ENCODE assay signal across 8 cellular contexts in the genomic region with DNA sequence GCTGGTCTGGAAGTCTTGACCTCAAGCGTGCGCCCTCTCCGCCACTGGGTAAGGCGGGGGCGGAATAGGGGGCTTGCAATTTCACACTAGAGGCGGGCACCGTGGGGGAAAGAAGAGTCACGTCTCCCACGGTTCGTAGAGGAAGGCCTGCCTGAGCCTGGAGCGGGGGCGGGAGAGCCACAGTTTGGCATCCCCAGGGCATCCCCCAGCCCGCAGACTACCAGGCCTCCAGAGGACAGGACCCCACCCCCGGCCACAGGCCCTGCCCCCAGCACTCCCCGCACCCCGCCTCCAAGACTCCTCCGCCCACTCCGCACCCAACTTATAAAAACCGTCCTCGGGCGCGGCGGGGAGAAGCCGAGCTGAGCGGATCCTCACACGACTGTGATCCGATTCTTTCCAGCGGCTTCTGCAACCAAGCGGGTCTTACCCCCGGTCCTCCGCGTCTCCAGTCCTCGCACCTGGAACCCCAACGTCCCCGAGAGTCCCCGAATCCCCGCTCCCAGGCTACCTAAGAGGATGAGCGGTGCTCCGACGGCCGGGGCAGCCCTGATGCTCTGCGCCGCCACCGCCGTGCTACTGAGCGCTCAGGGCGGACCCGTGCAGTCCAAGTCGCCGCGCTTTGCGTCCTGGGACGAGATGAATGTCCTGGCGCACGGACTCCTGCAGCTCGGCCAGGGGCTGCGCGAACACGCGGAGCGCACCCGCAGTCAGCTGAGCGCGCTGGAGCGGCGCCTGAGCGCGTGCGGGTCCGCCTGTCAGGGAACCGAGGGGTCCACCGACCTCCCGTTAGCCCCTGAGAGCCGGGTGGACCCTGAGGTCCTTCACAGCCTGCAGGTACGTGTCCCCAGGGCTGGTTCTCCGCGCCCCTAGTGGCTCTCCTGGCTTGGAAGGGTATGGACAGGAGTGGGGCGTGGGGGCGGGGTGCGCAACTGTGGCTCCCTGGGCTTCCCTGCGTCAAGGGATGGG. TPM values are rescaled to one million over a fixed set of nuclear protein-coding genes. Genes with fewer than 3 reads are reported as not detected.
A peak's percentile ranks its signal among the peaks of the same experiment; 100 is the strongest.
DNase-seq lines count a peak whose midpoint lies in the region; ATAC-seq, FAIRE-seq and TF ChIP-seq lines count a peak whose summit lies in the region.

A gene with protein sequence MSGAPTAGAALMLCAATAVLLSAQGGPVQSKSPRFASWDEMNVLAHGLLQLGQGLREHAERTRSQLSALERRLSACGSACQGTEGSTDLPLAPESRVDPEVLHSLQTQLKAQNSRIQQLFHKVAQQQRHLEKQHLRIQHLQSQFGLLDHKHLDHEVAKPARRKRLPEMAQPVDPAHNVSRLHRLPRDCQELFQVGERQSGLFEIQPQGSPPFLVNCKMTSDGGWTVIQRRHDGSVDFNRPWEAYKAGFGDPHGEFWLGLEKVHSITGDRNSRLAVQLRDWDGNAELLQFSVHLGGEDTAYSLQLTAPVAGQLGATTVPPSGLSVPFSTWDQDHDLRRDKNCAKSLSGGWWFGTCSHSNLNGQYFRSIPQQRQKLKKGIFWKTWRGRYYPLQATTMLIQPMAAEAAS (plus strand): TSS at position 353 of the 969 bp plus-strand sequence. CDS start 167 bp downstream, at position 520.

- 0 out of 2 replicates have a peak within 1 kb of the TSS, but pooled peaks have one; percentile 39 for H2BK12ac ChIP-seq in H1 (ENCODE audit: low read depth, low read length)

- H4K20me1 ChIP-seq in H1 (replicated peaks in 1 of 2; ENCODE audit: control insufficient read depth in 1 of 2, insufficient read depth in 2 of 2, low read length in 2 of 2) = no peaks in the 10 kb centered on the region

- peak within 1 kb of the TSS; percentile 65 for H4K8ac ChIP-seq in H1 (ENCODE audit: extremely low read depth, insufficient read depth, low read length)

- H2BK15ac ChIP-seq in H1 (ENCODE audit: low read length) = no peak within 1 kb of the TSS

- peaks cover 0 to 15% (median 8%) of the 10 kb centered on the region in 4 experiments; a peak in 6 of 7 replicates for H3K4me1 ChIP-seq in H1 (replicated peaks in 1 of 4; ENCODE audit: control insufficient read depth in 3 of 4, insufficient read depth in 4 of 4, low read length in 3 of 4)

- H3K27me3 ChIP-seq in H1 (replicated peaks in 1 of 4; ENCODE audit: control insufficient read depth in 3 of 4, extremely low read depth in 1 of 4, insufficient read depth in 3 of 4, low read length in 3 of 4) = peaks cover 0 to 26% (median 18%) of the 10 kb centered on the region in 4 experiments; a peak in 6 of 7 replicates

- no peak for TF ChIP-seq CTCF in activated CD8-positive, alpha-beta T cell treated with anti-CD3 and anti-CD28 coated beads for 36 hours (IDR thresholded peaks at IDR 0.05)
- peak in 1 of 3 experiments; percentile 11; a peak in 1 of 4 replicates for TF ChIP-seq CTCF in H1 (IDR thresholded peaks at IDR 0.05; ENCODE audit: control extremely low read depth in 1 of 3, insufficient read depth in 1 of 3, low read depth in 1 of 3, low read length in 3 of 3)

- H4K5ac ChIP-seq in H1 (ENCODE audit: insufficient read length, low read depth, low read length) = peak within 1 kb of the TSS; percentile 3

- TF ChIP-seq EP300 in H1 (IDR thresholded peaks at IDR 0.05; ENCODE audit: borderline replicate concordance in 1 of 2, low read depth in 2 of 2, low read length in 2 of 2) = no peak

- H3K4me3 ChIP-seq in H1 (ENCODE audit: extremely low read depth in 1 of 4, insufficient read depth in 2 of 4, low read depth in 3 of 4, low read length in 4 of 4) = peak within 1 kb of the TSS; percentile 49 to 69 (median 58)

- peak within 1 kb of the TSS; percentile 44 for H2BK120ac ChIP-seq in H1 (replicated peaks; ENCODE audit: low read depth, low read length)

- no peak within 1 kb of the TSS for H3K14ac ChIP-seq in H1 (ENCODE audit: insufficient read length)

- H4K91ac ChIP-seq in H1 (replicated peaks; ENCODE audit: insufficient read length, low read length) = no peak within 1 kb of the TSS

- CTCF ChIA-PET in activated CD8-positive, alpha-beta T cell treated with anti-CD3 and anti-CD28 coated beads for 36 hours (lab: Charles Lee) = interaction anchor here (1.4 to 8.3 kb wide), 3 partner anchors 11 to 49 kb away, joined by 4 to 67 read pairs (median 5); a partner anchor contains a TSS
- CTCF ChIA-PET in H1 (lab: Charles Lee; ENCODE audit: partially characterized antibody) = interaction anchor here (0.7 to 5.6 kb wide), 13 partner anchors 10 to 215 kb away, joined by 3 to 57 read pairs (median 5); a partner anchor contains a TSS

- H3K18ac ChIP-seq in H1 (ENCODE audit: extremely low read depth, low read length) = peak within 1 kb of the TSS; percentile 9

- peaks cover 50% of the 10 kb centered on the region for H3K27me3 Mint-ChIP-seq in activated CD8-positive, alpha-beta T cell treated with anti-CD3 and anti-CD28 coated beads for 36 hours

- 0 out of 2 replicates have a peak within 1 kb of the TSS, but pooled peaks have one; percentile 16 for H2BK5ac ChIP-seq in H1 (ENCODE audit: low read depth, low read length)

- intact Hi-C loops in activated CD8-positive, alpha-beta T cell treated with anti-CD3 and anti-CD28 coated beads for 36 hours (cut with micrococcal nuclease) = no loop called here

- peak in 1 of 2 experiments; percentile 65; a peak in 2 of 3 replicates for TF ChIP-seq POLR2A in H1 (IDR thresholded peaks at IDR 0.05; ENCODE audit: control extremely low read depth in 1 of 2, low read depth in 2 of 2, low read length in 2 of 2)

- H3K36me3 ChIP-seq in H1 (ENCODE audit: control insufficient read depth in 2 of 4, insufficient read depth in 4 of 4, low read length in 3 of 4) = no peaks in the 10 kb centered on the region

- H3K36me3 Mint-ChIP-seq in activated CD8-positive, alpha-beta T cell treated with anti-CD3 and anti-CD28 coated beads for 36 hours (ENCODE audit: low read depth) = peaks cover 12% of the 10 kb centered on the region

- WGBS in H1 (ENCODE audit: extremely low coverage in 1 of 2, insufficient coverage in 1 of 2, insufficient read length in 1 of 2, insufficient replicate concordance in 2 of 2, low coverage in 1 of 2, low lambda C conversion rate in 2 of 2, missing lambda C conversion rate in 1 of 2), 2 experiments = 3% methylated on average over 61 of the region's 81 CpGs; no CpG with 5 or more reads in 1 of the 2 experiments

- peaks cover 18% of the 10 kb centered on the region; the same call in 1 of the 2 replicates for H3K23me2 ChIP-seq in H1 (ENCODE audit: low read depth, low read length)

- H2BK20ac ChIP-seq in H1 (ENCODE audit: low read length) = 0 out of 2 replicates have a peak within 1 kb of the TSS, but pooled peaks have one; percentile 1

- POLR2A ChIA-PET in activated CD8-positive, alpha-beta T cell treated with anti-CD3 and anti-CD28 coated beads for 36 hours (lab: Charles Lee) = interaction anchor here (1.0 to 1.2 kb wide), 4 partner anchors 9 to 119 kb away, joined by 3 to 4 read pairs (median 4); no protein-coding TSS in a partner anchor
- POLR2A ChIA-PET in H1 (lab: Charles Lee; ENCODE audit: partially characterized antibody) = interaction anchor here (0.8 to 9.2 kb wide), 9 partner anchors 10 to 103 kb away, joined by 3 to 71 read pairs (median 4); a partner anchor contains a TSS

- H3K27ac Mint-ChIP-seq in activated CD8-positive, alpha-beta T cell treated with anti-CD3 and anti-CD28 coated beads for 36 hours = peak within 1 kb of the TSS; percentile 76

- H3K9me3 ChIP-seq in H1 (ENCODE audit: insufficient read depth in 2 of 2, low read depth in 1 of 2, low read length in 1 of 2) = no peaks in the 10 kb centered on the region

- TF ChIP-seq RAD21 in H1 (IDR thresholded peaks at IDR 0.05 in 1 of 2, conservative IDR thresholded peaks at IDR 0.05 in 1 of 2; ENCODE audit: low read depth in 2 of 2, low read length in 2 of 2) = no peak

- H3K23ac ChIP-seq in H1 (ENCODE audit: insufficient read length) = no peak within 1 kb of the TSS

- ATAC-seq in activated CD8-positive, alpha-beta T cell treated with anti-CD3 and anti-CD28 coated beads for 36 hours = peak; percentile 92
- ATAC-seq in GM21825 (IDR thresholded peaks at IDR 0.05; ENCODE audit: unreplicated experiment) (no peak), HG03520 (IDR thresholded peaks at IDR 0.05; ENCODE audit: unreplicated experiment) (no peak)

- H3K4me1 Mint-ChIP-seq in activated CD8-positive, alpha-beta T cell treated with anti-CD3 and anti-CD28 coated beads for 36 hours (ENCODE audit: low read depth) = peaks cover 34% of the 10 kb centered on the region

- H3K27ac ChIP-seq in H1 (ENCODE audit: low read depth, low read length) = no peak within 1 kb of the TSS

- H3K4ac ChIP-seq in H1 (replicated peaks; ENCODE audit: insufficient read length, low read depth, low read length) = peak within 1 kb of the TSS; percentile 91

- peak within 1 kb of the TSS in 1 of 4 experiments; percentile 56; a peak in 4 of 7 replicates for H3K9ac ChIP-seq in H1 (replicated peaks in 1 of 4; ENCODE audit: extremely low read depth in 1 of 4, low read depth in 3 of 4, low read length in 3 of 4)

- H3K9me3 Mint-ChIP-seq in activated CD8-positive, alpha-beta T cell treated with anti-CD3 and anti-CD28 coated beads for 36 hours = no peaks in the 10 kb centered on the region

- DNase-seq in activated gamma-delta T cell treated with Interleukin-2 at 50 U/mL for 16 hours (peak; percentile 25), activated gamma-delta T cell (lab: John Stamatoyannopoulos, UW) (no peak), H1 (ENCODE audit: low read depth in 1 of 2, low spot score in 2 of 2) (peak in 1 of 2 experiments; percentile 85), medulla oblongata (ENCODE audit: extremely low spot score) (peak; percentile 74)
- DNase-seq in activated CD8-positive, alpha-beta T cell treated with anti-CD3 and anti-CD28 coated beads for 36 hours = peak; percentile 96
- peak; percentile 47 for DNase-seq in stimulated activated CD8-positive, alpha-beta memory T cell treated with anti-CD3 and anti-CD28 coated beads, Interleukin-12 subunit alpha, Interleukin-12 subunit beta, amount 100 ng/mL, for 4 hours (ENCODE audit: low read depth)

- H3K79me1 ChIP-seq in H1 (ENCODE audit: low read depth, low read length) = no peaks in the 10 kb centered on the region; the same call in 1 of the 2 replicates

- no peak within 1 kb of the TSS for H2AK5ac ChIP-seq in H1 (ENCODE audit: low read depth, low read length)

- no peak within 1 kb of the TSS for H3K56ac ChIP-seq in H1 (replicated peaks; ENCODE audit: insufficient read length, low read depth, low read length)

- peak within 1 kb of the TSS; percentile 93 to 96 for H3K4me2 ChIP-seq in H1 (ENCODE audit: insufficient read depth in 1 of 2, low read depth in 2 of 2, low read length in 2 of 2)

- H2AFZ ChIP-seq in H1 (ENCODE audit: low read length) = peak within 1 kb of the TSS; percentile 30

- FAIRE-seq in H1 (lab: Jason Lieb, UNC) = no peak

- no peaks in the 10 kb centered on the region for H3K79me2 ChIP-seq in H1 (ENCODE audit: control insufficient read depth in 1 of 2, insufficient read depth in 2 of 2, low read length in 2 of 2)

- H3K4me3 Mint-ChIP-seq in activated CD8-positive, alpha-beta T cell treated with anti-CD3 and anti-CD28 coated beads for 36 hours = peak within 1 kb of the TSS; percentile 83

RNA-seq across cellular contexts. Expression of the gene that starts here (rescaled TPM):
- total RNA-seq in activated CD8-positive, alpha-beta T cell treated with anti-CD3 and anti-CD28 coated beads for 36 hours = 10 to 100 TPM; 26.8 to 27.8 TPM
- total RNA-seq in H1 (2021; fragmentation: NEBNext Ultra II Directional; extraction: Animal tissue kit (Norgen Biotek cat#: 25700)) = 1.8 and 2.3 TPM in 2 replicates
- 5.1 and 6.5 TPM in 2 replicates for polyA plus RNA-seq in H1 (2011; rRNA removed)
- 3.7 TPM for polyA plus RNA-seq in H1 (2011; cell fraction: cytosol; rRNA removed)
- 6.2 TPM for polyA plus RNA-seq in H1 (2011; cell fraction: nucleus; rRNA removed)
- 2.0 to 4.6 TPM (median 3.8 TPM) in 4 replicates for polyA plus RNA-seq in H1 (2012, experiment 1 of 2)
- polyA plus RNA-seq in H1 (2012, experiment 2 of 2) = 3.5 TPM
- polyA plus RNA-seq in H1 (2013, experiment 1 of 2) = 2.8 TPM
- 2.3 TPM for polyA plus RNA-seq in H1 (2013, experiment 2 of 2)
- polyA minus RNA-seq in H1 (2011; rRNA and poly(A)+ RNA removed) = 0.69 and 1.4 TPM in 2 replicates
- 1.5 TPM for polyA minus RNA-seq in H1 (2011; cell fraction: cytosol; rRNA and poly(A)+ RNA removed)
- 6.7 TPM for polyA minus RNA-seq in H1 (2011; cell fraction: nucleus; rRNA and poly(A)+ RNA removed)
